1 cellular context compared by ENCODE assay signal in genomic region chr2:105765415-105766299, GRCh38.
TF ChIP-seq lines count a peak whose summit lies in the region.

No MANE protein-coding gene starts in this region.

TF ChIP-seq in GM12878, 131 proteins besides CTCF, POLR2A, EP300 and RAD21:
- TF ChIP-seq SMAD1 (IDR thresholded peaks at IDR 0.05; ENCODE audit: low read depth, partially characterized antibody), result no peak
- no peak for TF ChIP-seq HSF1 (IDR thresholded peaks at IDR 0.05; ENCODE audit: low read depth, low read length)
- TF ChIP-seq USF1 (IDR thresholded peaks at IDR 0.05; ENCODE audit: borderline replicate concordance, extremely low read length, insufficient read depth, low read depth, low read length), result no peak
- no peak for TF ChIP-seq CHD4 (IDR thresholded peaks at IDR 0.05)
- TF ChIP-seq MXI1 (IDR thresholded peaks at IDR 0.05; ENCODE audit: low read depth, low read length), result no peak
- no peak for TF ChIP-seq TAF1 (IDR thresholded peaks at IDR 0.05; ENCODE audit: borderline replicate concordance, low read depth, low read length)
- no peak for TF ChIP-seq E2F4 (IDR thresholded peaks at IDR 0.05; ENCODE audit: low read depth, low read length)
- TF ChIP-seq RUNX3 (IDR thresholded peaks at IDR 0.05; ENCODE audit: low read length), result no peak
- no peak for TF ChIP-seq BCLAF1 (IDR thresholded peaks at IDR 0.05)
- no peak for TF ChIP-seq CEBPB (IDR thresholded peaks at IDR 0.05; ENCODE audit: borderline replicate concordance in 1 of 2, low read depth in 2 of 2, low read length in 2 of 2)
- no peak for TF ChIP-seq SKIL (IDR thresholded peaks at IDR 0.05; ENCODE audit: low read depth, poor library complexity, severe bottlenecking)
TF ChIP-seq in GM12878: peak in this region for 0.
